8 cellular contexts compared by ENCODE assay signal in the genomic region with DNA sequence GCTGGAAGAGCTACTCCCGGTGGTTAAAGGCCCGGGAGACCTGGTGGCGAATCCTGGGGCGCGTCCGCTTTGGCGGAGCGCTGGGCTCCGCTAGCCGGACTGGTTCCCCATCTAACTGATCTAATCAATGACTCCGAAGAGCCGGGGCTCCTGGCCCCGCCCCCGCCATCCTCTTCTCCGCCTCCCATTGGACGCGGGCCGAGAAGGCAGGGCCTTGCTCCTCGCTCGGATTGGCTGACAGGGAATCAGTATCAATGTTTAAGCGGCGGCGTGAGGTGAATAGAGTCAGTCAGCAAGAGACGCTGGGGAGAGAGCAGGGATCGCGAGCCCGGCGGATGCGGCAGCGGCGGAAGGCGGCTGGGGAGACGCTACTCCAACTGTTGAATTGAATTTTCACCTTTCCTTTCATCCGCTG. TPM values are rescaled to one million over a fixed set of nuclear protein-coding genes. Genes with fewer than 3 reads are reported as not detected.
A peak's percentile ranks its signal among the peaks of the same experiment; 100 is the strongest.
DNase-seq lines count a peak whose midpoint lies in the region; ATAC-seq and TF ChIP-seq lines count a peak whose summit lies in the region.

No MANE protein-coding gene starts in this region.

- H3K27me3 ChIP-seq in A673 (replicated peaks; ENCODE audit: insufficient read depth, low read depth, low read length, poor library complexity), result no peaks in the 10 kb centered on the region

- peak; percentile 46 for ATAC-seq in GM21390 (IDR thresholded peaks at IDR 0.05; ENCODE audit: unreplicated experiment)

- H3K9me3 ChIP-seq in A673 (ENCODE audit: low read depth, low read length, poor library complexity, severe bottlenecking), result peaks cover 12% of the 10 kb centered on the region

- H3K4me3 ChIP-seq in A673 (ENCODE audit: low read depth, low read length, poor library complexity, severe bottlenecking) (peak overlapping the region; percentile 68), astrocyte of the spinal cord (ENCODE audit: low read depth, low read length) (peak overlapping the region; percentile 55)

- intact Hi-C loops in A673 (cut with micrococcal nuclease; ENCODE audit: unreplicated experiment), result loop anchor here (2.0 to 10.0 kb wide), 5 partner anchors 227 to 1912 kb away; no protein-coding TSS in a partner anchor
- intact Hi-C loops in posterior vena cava (cut with DNase I), result no loop called here

- POLR2A ChIA-PET in A673 (lab: Charles Lee; ENCODE audit: low non-redundant PET), result no interaction called here

- in situ Hi-C loops in astrocyte of the spinal cord (cut with HindIII; ENCODE audit: low sequenced_read_pairs), result no loop called here

- peaks cover 20% of the 10 kb centered on the region for H3K4me1 ChIP-seq in A673 (ENCODE audit: insufficient read depth, low read length, poor library complexity, severe bottlenecking)

- peak; percentile 99 for DNase-seq in A673 (ENCODE audit: low spot score)
- DNase-seq in NCI-H524 treated with DMSO at 0.1 percent for 48 hours (lab: John Stamatoyannopoulos, UW), result peak; percentile 75
- DNase-seq in astrocyte of the spinal cord (ENCODE audit: low read depth, low spot score), result peak; percentile 93
- peak; percentile 74 for DNase-seq in hepatic stellate cell (ENCODE audit: low spot score)
- DNase-seq in posterior vena cava (ENCODE audit: low spot score), result peak; percentile 96
- DNase-seq in NOMO-1 treated with DMSO at 0.1 percent for 48 hours (lab: John Stamatoyannopoulos, UW; ENCODE audit: unreplicated experiment), result no peak
- DNase-seq in HCEC 1CT, result no peak

- CTCF ChIA-PET in A673 (lab: Charles Lee), result no interaction called here

- TF ChIP-seq CTCF in A673 (conservative IDR thresholded peaks at IDR 0.05; ENCODE audit: low read depth, low read length) (no peak), astrocyte of the spinal cord (IDR thresholded peaks at IDR 0.05; ENCODE audit: low read depth, low read length) (no peak)

- peaks cover 25% of the 10 kb centered on the region for H3K36me3 ChIP-seq in A673 (ENCODE audit: insufficient read depth, low read length, poor library complexity, severe bottlenecking)

- H3K27ac ChIP-seq in A673 (ENCODE audit: low read depth, low read length, poor library complexity, severe bottlenecking), result peak overlapping the region; percentile 62

- BruUV-seq in A673 (replicated peaks; lab: Mats Ljungman, UMichigan), result no TSS peak

RNA-seq across cellular contexts. Expression of a gene that starts 1.7 kb away (rescaled TPM):
- total RNA-seq in A673 (2021) (79.5 and 84.7 TPM in 2 replicates), posterior vena cava (10 to 100 TPM in 1 of 2 donors, 1 to 10 TPM in 1; 7.3 to 10.5 TPM)

Comparison
In these comparisons a context has a peak if more than half of its experiments do, and no peak if none do; other contexts are left out.
1. DNase-seq: peak in A673 (single experiment), NCI-H524 treated with DMSO at 0.1 percent for 48 hours (single experiment), astrocyte of the spinal cord (single experiment), hepatic stellate cell (single experiment) and posterior vena cava (single experiment); none in NOMO-1 treated with DMSO at 0.1 percent for 48 hours (single experiment) and HCEC 1CT (single experiment).